Comparison of ENCODE assay signal across 9 cellular contexts in genomic region chr17:56833023-56833811, GRCh38. TPM values are rescaled to one million over a fixed set of nuclear protein-coding genes. Genes with fewer than 3 reads are reported as not detected.
DNase-seq lines count a peak whose midpoint lies in the region; ATAC-seq, FAIRE-seq and TF ChIP-seq lines count a peak whose summit lies in the region.
"Had no signal": no experiment of that assay in that cellular context is flagged by ENCODE, and none has a peak within 500 bp of the region (broad histone marks: within the 10 kb centered on the region; RNA-seq: fewer than 3 reads in every experiment).

No MANE protein-coding gene starts in this region.

- ATAC-seq in HG03378 (IDR thresholded peaks at IDR 0.05; ENCODE audit: unreplicated experiment): peak; percentile 48
- ATAC-seq in naive B cell (ENCODE audit: low read depth in 2 of 2): peak; percentile 62 to 63
- ATAC-seq in stimulated activated effector memory CD8-positive, alpha-beta T cell treated with anti-CD3 and anti-CD28 coated beads, Interleukin-12 subunit alpha, Interleukin-12 subunit beta, amount 100 ng/mL, for 72 hours: peak; percentile 81

- H3K27ac ChIP-seq in BLaER1 treated with 17β-estradiol and CSF1 and Interleukin-3, amounts not matched to agents 10 nM and 100 nM: peak overlapping the region; percentile 52 to 92 (median 88)

- H3K36me3 Mint-ChIP-seq in naive B cell: no peaks in the 10 kb centered on the region
- H3K36me3 Mint-ChIP-seq in stimulated activated effector memory CD8-positive, alpha-beta T cell treated with anti-CD3 and anti-CD28 coated beads, Interleukin-12 subunit alpha, Interleukin-12 subunit beta, amount 100 ng/mL, for 72 hours: peaks cover 58% of the 10 kb centered on the region

- peak; percentile 30 for TF ChIP-seq POLR2A in erythroblast (IDR thresholded peaks at IDR 0.05; ENCODE audit: low read length)

- peak; percentile 75 for FAIRE-seq in GM19239 (lab: Jason Lieb, UNC)
- FAIRE-seq: endometrium had no signal

- peaks cover 4 to 61% (median 40%) of the 10 kb centered on the region in 11 experiments; a peak in 20 of 22 replicates for H3K36me3 ChIP-seq in BLaER1 treated with 17β-estradiol and CSF1 and Interleukin-3, amounts not matched to agents 10 nM and 100 nM

- H3K9me3 ChIP-seq in BLaER1 treated with 17β-estradiol and CSF1 and Interleukin-3, amounts not matched to agents 10 nM and 100 nM (replicated peaks in 1 of 11): no peaks in the 10 kb centered on the region

- DNase-seq in GM19239 (ENCODE audit: insufficient read length, low spot score) (peak; percentile 53), NOMO-1 (lab: John Stamatoyannopoulos, UW; ENCODE audit: unreplicated experiment in 2 of 2) (peak; percentile 80 to 88), activated T-cell treated with anti-CD3 and anti-CD28 coated beads for 1 hour (ENCODE audit: low read depth) (peak; percentile 53), erythroblast (lab: John Stamatoyannopoulos, UW) (peak; percentile 46 to 94), naive B cell (peak; percentile 57)
- peak; percentile 49 to 86 for DNase-seq in stimulated activated effector memory CD8-positive, alpha-beta T cell treated with anti-CD3 and anti-CD28 coated beads, Interleukin-12 subunit alpha, Interleukin-12 subunit beta, amount 100 ng/mL, for 72 hours (ENCODE audit: low spot score in 2 of 2)

- no peaks in the 10 kb centered on the region for H3K27me3 Mint-ChIP-seq in naive B cell

- H3K4me1 Mint-ChIP-seq in naive B cell: peaks cover 32 to 46% (median 37%) of the 10 kb centered on the region in 3 donors
- peaks cover 48% of the 10 kb centered on the region for H3K4me1 Mint-ChIP-seq in stimulated activated effector memory CD8-positive, alpha-beta T cell treated with anti-CD3 and anti-CD28 coated beads, Interleukin-12 subunit alpha, Interleukin-12 subunit beta, amount 100 ng/mL, for 72 hours

- H3K4me3 ChIP-seq in BLaER1 treated with 17β-estradiol and CSF1 and Interleukin-3, amounts not matched to agents 10 nM and 100 nM: peak overlapping the region; percentile 67 to 94 (median 86)

- H3K4me3 Mint-ChIP-seq in naive B cell: peak overlapping the region; percentile 83 to 96 (median 94)
- H3K4me3 Mint-ChIP-seq in stimulated activated effector memory CD8-positive, alpha-beta T cell treated with anti-CD3 and anti-CD28 coated beads, Interleukin-12 subunit alpha, Interleukin-12 subunit beta, amount 100 ng/mL, for 72 hours: peak overlapping the region; percentile 90

- peak overlapping the region; percentile 77 to 93 (median 87) for H3K9ac ChIP-seq in BLaER1 treated with 17β-estradiol and CSF1 and Interleukin-3, amounts not matched to agents 10 nM and 100 nM

- no peaks in the 10 kb centered on the region for H3K27me3 ChIP-seq in BLaER1 treated with 17β-estradiol and CSF1 and Interleukin-3, amounts not matched to agents 10 nM and 100 nM

- peaks cover 20 to 84% (median 60%) of the 10 kb centered on the region in 11 experiments; a peak in 20 of 22 replicates for H4K20me1 ChIP-seq in BLaER1 treated with 17β-estradiol and CSF1 and Interleukin-3, amounts not matched to agents 10 nM and 100 nM

- H3K4me1 ChIP-seq in BLaER1 treated with 17β-estradiol and CSF1 and Interleukin-3, amounts not matched to agents 10 nM and 100 nM: peaks cover 47 to 56% (median 55%) of the 10 kb centered on the region in 10 experiments

- peak overlapping the region; percentile 75 to 96 (median 89) for H3K4me2 ChIP-seq in BLaER1 treated with 17β-estradiol and CSF1 and Interleukin-3, amounts not matched to agents 10 nM and 100 nM

- H3K27ac Mint-ChIP-seq in naive B cell: peak overlapping the region; percentile 26 to 96 (median 56)
- peak overlapping the region; percentile 90 for H3K27ac Mint-ChIP-seq in stimulated activated effector memory CD8-positive, alpha-beta T cell treated with anti-CD3 and anti-CD28 coated beads, Interleukin-12 subunit alpha, Interleukin-12 subunit beta, amount 100 ng/mL, for 72 hours

- H3K9me3 Mint-ChIP-seq in naive B cell: no peaks in the 10 kb centered on the region
- H3K9me3 Mint-ChIP-seq in stimulated activated effector memory CD8-positive, alpha-beta T cell treated with anti-CD3 and anti-CD28 coated beads, Interleukin-12 subunit alpha, Interleukin-12 subunit beta, amount 100 ng/mL, for 72 hours: no peaks in the 10 kb centered on the region

RNA-seq across cellular contexts. Expression of gene C17orf67, which starts 0.5 kb away (rescaled TPM):
- polyA plus RNA-seq in naive B cell (ENCODE audit: low read depth in 6 of 6): 1 to 10 TPM in 5 of 6 donors, under 1 TPM in 1; 0.15 to 2.4 (median 1.4) TPM

RNA-seq across cellular contexts. Expression of gene DGKE, which starts 0.7 kb away (rescaled TPM):
- 1 to 10 TPM; 1.3 to 4.1 (median 3.3) TPM for polyA plus RNA-seq in naive B cell (ENCODE audit: low read depth in 6 of 6)

Comparison
In these comparisons a context has a peak if more than half of its experiments do, and no peak if none do; other contexts are left out.
1. Peak in every context shown above with its lines: DNase-seq, ATAC-seq, H3K4me3 ChIP-seq and H3K27ac ChIP-seq.